ENCODE assay signal across 17 cellular contexts in the genomic region with DNA sequence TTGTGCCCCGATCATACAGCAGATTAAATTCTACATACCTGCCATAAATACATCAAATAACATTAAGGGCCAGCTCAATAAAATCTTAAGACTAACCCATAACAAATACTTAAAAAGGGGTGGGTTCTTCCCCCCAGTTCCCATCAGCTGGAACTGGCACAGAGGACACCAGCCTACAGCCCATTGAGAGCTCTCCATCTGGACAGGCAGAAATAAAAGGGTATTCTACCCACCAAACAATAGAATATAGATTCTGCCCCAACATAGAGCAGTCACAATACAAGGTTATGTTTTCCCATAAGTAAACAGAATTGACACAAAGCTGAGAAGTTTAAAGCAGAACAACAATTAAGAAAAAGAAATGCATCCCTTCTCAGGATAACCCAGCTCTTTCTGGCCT. TPM values are rescaled to one million over a fixed set of nuclear protein-coding genes. Genes with fewer than 3 reads are reported as not detected.
DNase-seq lines count a peak whose midpoint lies in the region; ATAC-seq and TF ChIP-seq lines count a peak whose summit lies in the region.
"Had no signal": no experiment of that assay in that cellular context is flagged by ENCODE, and none has a peak within 500 bp of the region (broad histone marks: within the 10 kb centered on the region; RNA-seq: fewer than 3 reads in every experiment).

No MANE protein-coding gene starts in this region.

- no peaks in the 10 kb centered on the region for H3F3A ChIP-seq in SK-N-SH (replicated peaks; ENCODE audit: insufficient read depth)

- H3K4me3 Mint-ChIP-seq in activated naive CD4-positive, alpha-beta T cell treated with anti-CD3 and anti-CD28 coated beads, Interleukin-2, amount 50 U/mL, for 24 hours = no peak overlapping the region
- no peak overlapping the region for H3K4me3 Mint-ChIP-seq in activated T-helper 17 cell treated with anti-CD3 and anti-CD28 coated beads, Interleukin-2, amount 50 U/mL, for 72 hours

- H3K27me3 ChIP-seq in SK-N-SH (ENCODE audit: insufficient read depth) = no peaks in the 10 kb centered on the region
- H3K27me3 ChIP-seq: BLaER1 treated with 17β-estradiol and CSF1 and Interleukin-3, amounts not matched to agents 10 nM and 100 nM had no signal

- DNase-seq in activated naive CD4-positive, alpha-beta T cell treated with anti-CD3 and anti-CD28 coated beads, Interleukin-2, amount 50 U/mL, for 72 hours (ENCODE audit: low spot score in 2 of 2) = no peak
- peak; percentile 18 to 69 for DNase-seq in hippocampal formation (lab: John Stamatoyannopoulos, UW)
- DNase-seq in superior temporal gyrus (ENCODE audit: extremely low spot score) = peak; percentile 81
- no peak for DNase-seq in stimulated activated CD4-positive, alpha-beta T cell treated with anti-CD3 and anti-CD28 coated beads, Interleukin-4, amount 100 ng/mL, for 4 hours
- no peak for DNase-seq in SK-N-SH
- DNase-seq: COR-L47, DMS153, EL, KG1, NCI-H1436, NCI-H2029, NCI-H510A, NCI-H774 had no signal

- no peaks in the 10 kb centered on the region for H3K9me3 Mint-ChIP-seq in activated naive CD4-positive, alpha-beta T cell treated with anti-CD3 and anti-CD28 coated beads, Interleukin-2, amount 50 U/mL, for 24 hours
- H3K9me3 Mint-ChIP-seq in activated naive CD4-positive, alpha-beta T cell treated with anti-CD3 and anti-CD28 coated beads, Interleukin-2, amount 50 U/mL, for 72 hours = peaks cover 0 to 6% of the 10 kb centered on the region in 2 donors
- no peaks in the 10 kb centered on the region for H3K9me3 Mint-ChIP-seq in activated T-helper 17 cell treated with anti-CD3 and anti-CD28 coated beads, Interleukin-2, amount 50 U/mL, for 72 hours

- POLR2A ChIA-PET in SK-N-SH (lab: Yijun Ruan, JAX) = no interaction called here

- peaks cover 35% of the 10 kb centered on the region for H3K36me3 Mint-ChIP-seq in activated naive CD4-positive, alpha-beta T cell treated with anti-CD3 and anti-CD28 coated beads, Interleukin-2, amount 50 U/mL, for 24 hours
- peaks cover 15 to 48% of the 10 kb centered on the region in 2 donors for H3K36me3 Mint-ChIP-seq in activated naive CD4-positive, alpha-beta T cell treated with anti-CD3 and anti-CD28 coated beads, Interleukin-2, amount 50 U/mL, for 72 hours
- H3K36me3 Mint-ChIP-seq in activated T-helper 17 cell treated with anti-CD3 and anti-CD28 coated beads, Interleukin-2, amount 50 U/mL, for 72 hours (ENCODE audit: low read depth) = peaks cover 98% of the 10 kb centered on the region

- no peak overlapping the region for H3K9ac ChIP-seq in SK-N-SH
- H3K9ac ChIP-seq: BLaER1 treated with 17β-estradiol and CSF1 and Interleukin-3, amounts not matched to agents 10 nM and 100 nM had no signal

- no peak overlapping the region for H3K4me3 ChIP-seq in SK-N-SH (ENCODE audit: low read depth in 2 of 2, low read length in 1 of 2)
- H3K4me3 ChIP-seq: BLaER1 treated with 17β-estradiol and CSF1 and Interleukin-3, amounts not matched to agents 10 nM and 100 nM had no signal

- H3K27ac ChIP-seq in SK-N-SH (ENCODE audit: low read depth in 2 of 2, low read length in 1 of 2) = no peak overlapping the region
- H3K27ac ChIP-seq: BLaER1 treated with 17β-estradiol and CSF1 and Interleukin-3, amounts not matched to agents 10 nM and 100 nM had no signal

- 94% methylated on average over 1 of the region's 1 CpG for WGBS in SK-N-SH (ENCODE audit: low lambda C conversion rate)

- H3K27ac Mint-ChIP-seq in activated naive CD4-positive, alpha-beta T cell treated with anti-CD3 and anti-CD28 coated beads, Interleukin-2, amount 50 U/mL, for 24 hours = peak overlapping the region; percentile 60
- H3K27ac Mint-ChIP-seq in activated naive CD4-positive, alpha-beta T cell treated with anti-CD3 and anti-CD28 coated beads, Interleukin-2, amount 50 U/mL, for 72 hours = peak overlapping the region in 1 of 2 donors; percentile 25
- peak overlapping the region; percentile 74 for H3K27ac Mint-ChIP-seq in activated T-helper 17 cell treated with anti-CD3 and anti-CD28 coated beads, Interleukin-2, amount 50 U/mL, for 72 hours

- H2AFZ ChIP-seq in SK-N-SH (ENCODE audit: low read depth) = no peak overlapping the region

- no peaks in the 10 kb centered on the region for H3K9me2 ChIP-seq in SK-N-SH

- TF ChIP-seq EP300 in SK-N-SH (IDR thresholded peaks at IDR 0.05; ENCODE audit: borderline replicate concordance in 1 of 2, low read depth in 1 of 2, low read length in 1 of 2) = no peak

- no peaks in the 10 kb centered on the region for H3K79me2 ChIP-seq in SK-N-SH (ENCODE audit: insufficient read depth)

- no peaks in the 10 kb centered on the region for H4K20me1 ChIP-seq in SK-N-SH (ENCODE audit: insufficient read depth)

- no peaks in the 10 kb centered on the region for H3K4me1 ChIP-seq in SK-N-SH (ENCODE audit: control insufficient read depth in 1 of 2, insufficient read depth in 2 of 2, low read depth in 1 of 2, low read length in 1 of 2)

- TF ChIP-seq RAD21 in SK-N-SH (IDR thresholded peaks at IDR 0.05; ENCODE audit: low read length) = no peak

- no peaks in the 10 kb centered on the region for H3K9me3 ChIP-seq in SK-N-SH

- ATAC-seq in activated naive CD4-positive, alpha-beta T cell treated with anti-CD3 and anti-CD28 coated beads, Interleukin-2, amount 50 U/mL, for 72 hours = no peak
- ATAC-seq in activated T-helper 17 cell treated with anti-CD3 and anti-CD28 coated beads, Interleukin-2, amount 50 U/mL, for 72 hours (replicated peaks) = no peak
- ATAC-seq in GM18861 (IDR thresholded peaks at IDR 0.05; ENCODE audit: unreplicated experiment) = no peak

- TF ChIP-seq CTCF in SK-N-SH (IDR thresholded peaks at IDR 0.05) = no peak

- CTCF ChIA-PET in SK-N-SH (lab: Yijun Ruan, JAX) = interaction anchor here (0.8 to 1.0 kb wide), 2 partner anchors 9 to 16 kb away, joined by 3 read pairs; no protein-coding TSS in a partner anchor

- H3K4me1 Mint-ChIP-seq in activated naive CD4-positive, alpha-beta T cell treated with anti-CD3 and anti-CD28 coated beads, Interleukin-2, amount 50 U/mL, for 24 hours = peaks cover 21% of the 10 kb centered on the region
- peaks cover 35% of the 10 kb centered on the region for H3K4me1 Mint-ChIP-seq in activated T-helper 17 cell treated with anti-CD3 and anti-CD28 coated beads, Interleukin-2, amount 50 U/mL, for 72 hours

- H3K27me3 Mint-ChIP-seq in activated naive CD4-positive, alpha-beta T cell treated with anti-CD3 and anti-CD28 coated beads, Interleukin-2, amount 50 U/mL, for 24 hours = no peaks in the 10 kb centered on the region
- no peaks in the 10 kb centered on the region for H3K27me3 Mint-ChIP-seq in activated T-helper 17 cell treated with anti-CD3 and anti-CD28 coated beads, Interleukin-2, amount 50 U/mL, for 72 hours

- no peak overlapping the region for H3K4me2 ChIP-seq in SK-N-SH
- H3K4me2 ChIP-seq: BLaER1 treated with 17β-estradiol and CSF1 and Interleukin-3, amounts not matched to agents 10 nM and 100 nM had no signal

- peaks cover 46 to 77% of the 10 kb centered on the region in 2 experiments for H3K36me3 ChIP-seq in SK-N-SH (replicated peaks in 1 of 2; ENCODE audit: control insufficient read depth in 1 of 2, insufficient read depth in 2 of 2, low read length in 1 of 2)

TF ChIP-seq in SK-N-SH, 30 proteins besides CTCF, POLR2A, EP300 and RAD21 (continues in another document):
- TF ChIP-seq, protein P1, sequence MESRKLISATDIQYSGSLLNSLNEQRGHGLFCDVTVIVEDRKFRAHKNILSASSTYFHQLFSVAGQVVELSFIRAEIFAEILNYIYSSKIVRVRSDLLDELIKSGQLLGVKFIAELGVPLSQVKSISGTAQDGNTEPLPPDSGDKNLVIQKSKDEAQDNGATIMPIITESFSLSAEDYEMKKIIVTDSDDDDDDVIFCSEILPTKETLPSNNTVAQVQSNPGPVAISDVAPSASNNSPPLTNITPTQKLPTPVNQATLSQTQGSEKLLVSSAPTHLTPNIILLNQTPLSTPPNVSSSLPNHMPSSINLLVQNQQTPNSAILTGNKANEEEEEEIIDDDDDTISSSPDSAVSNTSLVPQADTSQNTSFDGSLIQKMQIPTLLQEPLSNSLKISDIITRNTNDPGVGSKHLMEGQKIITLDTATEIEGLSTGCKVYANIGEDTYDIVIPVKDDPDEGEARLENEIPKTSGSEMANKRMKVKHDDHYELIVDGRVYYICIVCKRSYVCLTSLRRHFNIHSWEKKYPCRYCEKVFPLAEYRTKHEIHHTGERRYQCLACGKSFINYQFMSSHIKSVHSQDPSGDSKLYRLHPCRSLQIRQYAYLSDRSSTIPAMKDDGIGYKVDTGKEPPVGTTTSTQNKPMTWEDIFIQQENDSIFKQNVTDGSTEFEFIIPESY (IDR thresholded peaks at IDR 0.05; ENCODE audit: borderline replicate concordance, low read depth) = no peak
- TF ChIP-seq SIN3A (IDR thresholded peaks at IDR 0.05; ENCODE audit: borderline replicate concordance, low read depth, low read length) = no peak
- TF ChIP-seq, protein P2, sequence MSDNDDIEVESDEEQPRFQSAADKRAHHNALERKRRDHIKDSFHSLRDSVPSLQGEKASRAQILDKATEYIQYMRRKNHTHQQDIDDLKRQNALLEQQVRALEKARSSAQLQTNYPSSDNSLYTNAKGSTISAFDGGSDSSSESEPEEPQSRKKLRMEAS (IDR thresholded peaks at IDR 0.05; ENCODE audit: low read depth) = no peak

RNA-seq across cellular contexts. Expression of a gene that starts 11.9 kb away (rescaled TPM):
- total RNA-seq in activated naive CD4-positive, alpha-beta T cell treated with anti-CD3 and anti-CD28 coated beads, Interleukin-2, amount 50 U/mL, for 72 hours = 10 to 100 TPM; 39.4 to 47.0 TPM
- 10 to 100 TPM; 64.2 to 75.9 TPM for total RNA-seq in activated T-helper 17 cell treated with anti-CD3 and anti-CD28 coated beads, Interleukin-2, amount 50 U/mL, for 72 hours
- 36.7 and 37.2 TPM in 2 replicates for polyA plus RNA-seq in SK-N-SH (2012; rRNA removed)
- 30.1 and 30.5 TPM in 2 replicates for polyA plus RNA-seq in SK-N-SH (2012; cell fraction: cytosol; rRNA removed)
- polyA plus RNA-seq in SK-N-SH (2012; cell fraction: nucleus; rRNA removed) = 66.4 and 110 TPM in 2 replicates

RNA-seq across cellular contexts. Expression of a gene that starts 49.7 kb away (rescaled TPM):
- total RNA-seq in activated naive CD4-positive, alpha-beta T cell treated with anti-CD3 and anti-CD28 coated beads, Interleukin-2, amount 50 U/mL, for 72 hours = 1 to 10 TPM in 1 of 2 donors, under 1 TPM in 1; 0.91 to 1.5 TPM
- total RNA-seq in activated T-helper 17 cell treated with anti-CD3 and anti-CD28 coated beads, Interleukin-2, amount 50 U/mL, for 72 hours = 10 to 100 TPM; 24.0 to 52.1 TPM
- polyA plus RNA-seq in SK-N-SH (2012; rRNA removed) = not detected in 2 replicates
- not detected in 2 replicates for polyA plus RNA-seq in SK-N-SH (2012; cell fraction: cytosol; rRNA removed)
- polyA plus RNA-seq in SK-N-SH (2012; cell fraction: nucleus; rRNA removed) = not detected in 2 replicates

RNA-seq across cellular contexts. Expression of a gene that starts 58.8 kb away (rescaled TPM):
- 100 to 1,000 TPM; 161 to 559 TPM for total RNA-seq in activated naive CD4-positive, alpha-beta T cell treated with anti-CD3 and anti-CD28 coated beads, Interleukin-2, amount 50 U/mL, for 72 hours
- 100 to 1,000 TPM; 300 to 381 TPM for total RNA-seq in activated T-helper 17 cell treated with anti-CD3 and anti-CD28 coated beads, Interleukin-2, amount 50 U/mL, for 72 hours
- 110 and 165 TPM in 2 replicates for polyA plus RNA-seq in SK-N-SH (2012; rRNA removed)
- 133 and 134 TPM in 2 replicates for polyA plus RNA-seq in SK-N-SH (2012; cell fraction: cytosol; rRNA removed)
- 59.9 and 139 TPM in 2 replicates for polyA plus RNA-seq in SK-N-SH (2012; cell fraction: nucleus; rRNA removed)

Comparison
In these comparisons a context has a peak if more than half of its experiments do, and no peak if none do; other contexts are left out.
1. DNase-seq: peak in hippocampal formation (2 of 2) and superior temporal gyrus (single experiment); none in activated naive CD4-positive, alpha-beta T cell treated with anti-CD3 and anti-CD28 coated beads, Interleukin-2, amount 50 U/mL, for 72 hours (0 of 2), stimulated activated CD4-positive, alpha-beta T cell treated with anti-CD3 and anti-CD28 coated beads, Interleukin-4, amount 100 ng/mL, for 4 hours (0 of 2) and SK-N-SH (single experiment).
2. RNA of a gene that starts 49.7 kb away (total RNA-seq): 24.0 to 52.1 TPM in activated T-helper 17 cell treated with anti-CD3 and anti-CD28 coated beads, Interleukin-2, amount 50 U/mL, for 72 hours; 0.91 to 1.5 TPM in activated naive CD4-positive, alpha-beta T cell treated with anti-CD3 and anti-CD28 coated beads, Interleukin-2, amount 50 U/mL, for 72 hours; every median in the first group is over 10 times any median in the second.